Comparison of ENCODE assay signal across 8 cellular contexts in genomic region chr12:49131051-49131972, GRCh38. TPM values are rescaled to one million over a fixed set of nuclear protein-coding genes. Genes with fewer than 3 reads are reported as not detected.
DNase-seq lines count a peak whose midpoint lies in the region; ATAC-seq and TF ChIP-seq lines count a peak whose summit lies in the region.

TSS of gene TUBA1B (minus strand) at chr12:49131395. CDS start at chr12:49131300, 95 bp downstream.

- DNase-seq in EH (ENCODE audit: low read depth) (peak; percentile 90), H4 (ENCODE audit: low spot score) (peak; percentile 73), SHP77 (lab: John Stamatoyannopoulos, UW) (peak; percentile 84 to 86), fibroblast of peridontal ligament (ENCODE audit: extremely low read depth) (peak; percentile 79), natural killer cell (peak; percentile 84)
- DNase-seq in activated T-helper 9 cell treated with anti-CD3 and anti-CD28 coated beads, Interleukin-2, amount 50 U/mL, for 16 hours (ENCODE audit: low read depth), result peak; percentile 83
- DNase-seq in stimulated activated naive CD4-positive, alpha-beta T cell treated with Interleukin-2 at 50 U/mL for 16 hours (lab: John Stamatoyannopoulos, UW), result peak; percentile 84

- peak within 1 kb of the TSS; percentile 61 for H2AFZ ChIP-seq in Loucy (ENCODE audit: low read length)

- H3K9me2 ChIP-seq in Loucy (replicated peaks; ENCODE audit: low read depth, low read length), result no peaks in the 10 kb centered on the region

- peaks cover 34% of the 10 kb centered on the region for H3K4me1 ChIP-seq in Loucy (ENCODE audit: insufficient read depth, low read length, poor library complexity, severe bottlenecking)

- H3K36me3 Mint-ChIP-seq in natural killer cell, result peaks cover 6% of the 10 kb centered on the region

- peaks cover 36% of the 10 kb centered on the region for H4K20me1 ChIP-seq in Loucy (ENCODE audit: insufficient read depth, low read length, poor library complexity, severe bottlenecking)

- peak within 1 kb of the TSS; percentile 100 for H3K9ac ChIP-seq in Loucy (ENCODE audit: low read depth, low read length, poor library complexity, severe bottlenecking)

- no peak for TF ChIP-seq CTCF in Loucy (conservative IDR thresholded peaks at IDR 0.05; ENCODE audit: low read length)
- TF ChIP-seq CTCF in natural killer cell (IDR thresholded peaks at IDR 0.05), result no peak

- no peaks in the 10 kb centered on the region for H3K9me3 Mint-ChIP-seq in natural killer cell

- H3K9me3 ChIP-seq in Loucy (ENCODE audit: insufficient read depth, low read depth, low read length), result no peaks in the 10 kb centered on the region

- H3K4me3 ChIP-seq in Loucy (ENCODE audit: low read length, poor library complexity, severe bottlenecking), result peak within 1 kb of the TSS; percentile 89

- peaks cover 35% of the 10 kb centered on the region for H3K36me3 ChIP-seq in Loucy (ENCODE audit: insufficient read depth, low read length)

- H3K27me3 ChIP-seq in Loucy (ENCODE audit: insufficient read depth, low read length, poor library complexity, severe bottlenecking), result peaks cover 11% of the 10 kb centered on the region

- H3K27ac Mint-ChIP-seq in natural killer cell, result peak within 1 kb of the TSS; percentile 95 to 97

- H3K4me2 ChIP-seq in Loucy (ENCODE audit: low read depth, low read length, poor library complexity, severe bottlenecking), result peak within 1 kb of the TSS; percentile 91

- intact Hi-C loops in natural killer cell (cut with micrococcal nuclease), result loop anchor here (2.0 kb wide), 3 partner anchors 61 to 113 kb away; partner anchors contain the start of gene PRKAG1

- ATAC-seq in natural killer cell, result peak; percentile 70 to 89 (median 79)

- peaks cover 26% of the 10 kb centered on the region for H3F3A ChIP-seq in Loucy (ENCODE audit: low read depth)

- peaks cover 34 to 37% of the 10 kb centered on the region in 2 donors for H3K4me1 Mint-ChIP-seq in natural killer cell

- peak within 1 kb of the TSS; percentile 96 for H3K4me3 Mint-ChIP-seq in natural killer cell

- peaks cover 71% of the 10 kb centered on the region for H3K79me2 ChIP-seq in Loucy (ENCODE audit: insufficient read depth, low read length)

- H3K27me3 Mint-ChIP-seq in natural killer cell (ENCODE audit: low read depth in 2 of 2), result no peaks in the 10 kb centered on the region

RNA-seq across cellular contexts. Expression of gene TUBA1B, which starts in this region (rescaled TPM):
- total RNA-seq in H4 (2014; rRNA removed; shearing (Covaris generic)), result 3,840 and 4,099 TPM in 2 replicates
- 100 to 1,000 TPM; 147 to 185 (median 178) TPM for total RNA-seq in natural killer cell

Comparison
In these comparisons a context has a peak if more than half of its experiments do, and no peak if none do; other contexts are left out.
1. Peak in every context shown above with its lines: DNase-seq, ATAC-seq and H3K4me3 ChIP-seq.
2. RNA of gene TUBA1B (total RNA-seq): 3,840 to 4,099 TPM in H4; 147 to 185 TPM in natural killer cell; every median in the first group is over 10 times any median in the second.